In genomic region chr1:16514107-16515055, GRCh38 we compare ENCODE assay signal across 1 cellular context.
TF ChIP-seq lines count a peak whose summit lies in the region.

RNU1-1 (minus strand) TSS chr1:16514285.

TF ChIP-seq in K562, 482 proteins besides CTCF, POLR2A, EP300 and RAD21 (continued from another document):
- TF ChIP-seq ZNF318 (IDR thresholded peaks at IDR 0.05; ENCODE audit: borderline replicate concordance in 1 of 2, low read depth in 1 of 2) (peak in 1 of 2 experiments; percentile 88; a peak in 2 of 4 replicates), TAF9B (IDR thresholded peaks at IDR 0.05; ENCODE audit: partially characterized antibody) (peak; percentile 70), PKNOX1 (IDR thresholded peaks at IDR 0.05) (peak; percentile 95), NFYB (IDR thresholded peaks at IDR 0.05; ENCODE audit: extremely low read depth, insufficient read length) (peak; percentile 36), POLR2H (tag; IDR thresholded peaks at IDR 0.05; ENCODE audit: low read depth) (peak; percentile 96), MEIS2 (IDR thresholded peaks at IDR 0.05; ENCODE audit: partially characterized antibody) (peak; percentile 46)
